In the genomic region with DNA sequence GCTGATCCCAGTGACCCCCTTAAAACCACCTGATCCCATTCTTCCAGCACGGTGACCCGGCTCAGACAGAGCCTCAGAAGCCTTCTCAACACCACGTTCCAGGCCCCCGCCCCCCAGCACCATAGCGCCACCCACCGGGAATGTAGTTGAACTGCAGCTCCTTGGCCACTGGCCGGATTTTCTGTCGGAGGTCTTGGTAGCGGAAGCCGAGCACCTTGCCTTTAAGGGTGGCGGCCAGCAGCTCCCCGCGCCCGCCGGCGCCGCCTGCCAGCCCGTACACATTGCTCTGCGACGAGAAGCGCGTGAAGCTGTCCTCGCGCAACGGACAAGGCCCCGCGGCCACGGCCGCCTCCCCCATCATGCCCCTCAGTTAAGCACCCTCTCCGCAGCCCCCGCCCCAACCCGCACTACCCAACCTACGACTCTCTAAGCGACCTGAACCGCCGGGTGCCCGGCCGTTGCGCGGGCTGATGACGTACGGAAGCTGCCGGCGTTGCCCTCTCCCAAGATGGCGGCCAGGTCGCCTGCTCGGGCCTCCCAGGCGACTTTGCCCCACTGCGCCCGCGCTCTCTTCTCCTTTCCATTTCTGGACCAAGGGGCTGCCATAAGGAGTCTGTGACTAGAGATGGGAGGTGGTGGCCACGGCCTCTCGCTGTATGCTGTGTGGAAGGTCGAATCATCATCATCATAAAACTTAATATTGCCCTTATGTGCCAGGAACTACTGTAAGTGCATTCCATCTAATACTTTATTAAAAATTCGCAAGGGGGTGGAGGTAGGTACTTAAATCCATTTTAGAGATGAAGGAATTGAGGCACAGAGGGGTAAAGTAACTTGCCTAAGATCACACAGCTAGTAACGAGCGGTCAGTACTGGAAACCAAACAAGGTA, we compare ENCODE assay signal across 1 cellular context.
TF ChIP-seq lines count a peak whose summit lies in the region.

Gene KPTN, minus strand, starts transcription at position 420 of the 891 bp plus-strand sequence. Its CDS starts 59 bp downstream, at position 361.

TF ChIP-seq in K562, 482 proteins besides CTCF, POLR2A, EP300 and RAD21 (continued from another document and continues in another):
- TF ChIP-seq, protein P1, sequence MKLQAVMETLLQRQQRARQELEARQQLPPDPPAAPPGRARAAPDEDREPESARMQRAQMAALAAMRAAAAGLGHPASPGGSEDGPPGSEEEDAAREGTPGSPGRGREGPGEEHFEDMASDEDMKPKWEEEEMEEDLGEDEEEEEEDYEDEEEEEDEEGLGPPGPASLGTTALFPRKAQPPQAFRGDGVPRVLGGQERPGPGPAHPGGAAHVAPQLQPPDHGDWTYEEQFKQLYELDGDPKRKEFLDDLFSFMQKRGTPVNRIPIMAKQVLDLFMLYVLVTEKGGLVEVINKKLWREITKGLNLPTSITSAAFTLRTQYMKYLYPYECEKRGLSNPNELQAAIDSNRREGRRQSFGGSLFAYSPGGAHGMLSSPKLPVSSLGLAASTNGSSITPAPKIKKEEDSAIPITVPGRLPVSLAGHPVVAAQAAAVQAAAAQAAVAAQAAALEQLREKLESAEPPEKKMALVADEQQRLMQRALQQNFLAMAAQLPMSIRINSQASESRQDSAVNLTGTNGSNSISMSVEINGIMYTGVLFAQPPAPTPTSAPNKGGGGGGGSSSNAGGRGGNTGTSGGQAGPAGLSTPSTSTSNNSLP (IDR thresholded peaks at IDR 0.05; ENCODE audit: borderline replicate concordance, low read depth, low read length): 0 out of 2 replicates have a peak, but pooled peaks have one; percentile 16
- TF ChIP-seq SREBF2 (CRISPR knock-in tag; IDR thresholded peaks at IDR 0.05) (no peak), CBFA2T2 (conservative IDR thresholded peaks at IDR 0.05) (peak; percentile 19; the same call in 1 of the 2 replicates), ZNF146 (CRISPR knock-in tag; IDR thresholded peaks at IDR 0.05; ENCODE audit: unreplicated experiment) (no peak), ZNF717 (CRISPR knock-in tag; IDR thresholded peaks at IDR 0.05) (no peak), ZNF316 (IDR thresholded peaks at IDR 0.05) (no peak), BCLAF1 (IDR thresholded peaks at IDR 0.05; ENCODE audit: borderline replicate concordance in 1 of 2, control insufficient read depth in 1 of 2, low read depth in 2 of 2, low read length in 1 of 2) (no peak), HDGF (IDR thresholded peaks at IDR 0.05) (no peak), ZNF280B (CRISPR knock-in tag; IDR thresholded peaks at IDR 0.05) (no peak), ZNF134 (CRISPR knock-in tag; conservative IDR thresholded peaks at IDR 0.05) (peak; percentile 42; the same call in 1 of the 2 replicates), ZBTB33 (CRISPR knock-in tag; IDR thresholded peaks at IDR 0.05) (peak; percentile 55), RAD51 (IDR thresholded peaks at IDR 0.05; ENCODE audit: borderline replicate concordance, low read depth) (no peak), CCAR2 (IDR thresholded peaks at IDR 0.05; ENCODE audit: low read depth, low read length) (no peak), PML (IDR thresholded peaks at IDR 0.05; ENCODE audit: low read length) (peak; percentile 45; the same call in 1 of the 2 replicates), MYNN (IDR thresholded peaks at IDR 0.05) (no peak), MYNN (CRISPR knock-in tag; IDR thresholded peaks at IDR 0.05) (no peak), BRF1 (IDR thresholded peaks at IDR 0.05; ENCODE audit: borderline replicate concordance, extremely low read depth, insufficient read length) (no peak), YY1 (IDR thresholded peaks at IDR 0.05; ENCODE audit: borderline replicate concordance in 1 of 3, control insufficient read depth in 1 of 3, extremely low read depth in 1 of 3, insufficient read depth in 3 of 3, insufficient read length in 1 of 3, insufficient replicate concordance in 2 of 3, low read depth in 1 of 3, low read length in 2 of 3) (peak; percentile 98 to 99 (median 99)), ZFPM2 (CRISPR knock-in tag; IDR thresholded peaks at IDR 0.05) (no peak), ZNF785 (CRISPR knock-in tag; IDR thresholded peaks at IDR 0.05) (no peak), SMAD4 (CRISPR knock-in tag; conservative IDR thresholded peaks at IDR 0.05) (peak; percentile 79), SP2 (IDR thresholded peaks at IDR 0.05; ENCODE audit: extremely low read depth, low read depth, low read length, poor library complexity, severe bottlenecking) (no peak), KDM2B (CRISPR knock-in tag; IDR thresholded peaks at IDR 0.05) (no peak), DEAF1 (CRISPR knock-in tag; IDR thresholded peaks at IDR 0.05) (peak; percentile 59), TAF7 (tag; IDR thresholded peaks at IDR 0.05) (peak; percentile 79), CBX8 (IDR thresholded peaks at IDR 0.05; ENCODE audit: borderline replicate concordance, extremely low read depth, low read depth, low read length, poor library complexity, severe bottlenecking) (no peak)
- TF ChIP-seq, protein P2, sequence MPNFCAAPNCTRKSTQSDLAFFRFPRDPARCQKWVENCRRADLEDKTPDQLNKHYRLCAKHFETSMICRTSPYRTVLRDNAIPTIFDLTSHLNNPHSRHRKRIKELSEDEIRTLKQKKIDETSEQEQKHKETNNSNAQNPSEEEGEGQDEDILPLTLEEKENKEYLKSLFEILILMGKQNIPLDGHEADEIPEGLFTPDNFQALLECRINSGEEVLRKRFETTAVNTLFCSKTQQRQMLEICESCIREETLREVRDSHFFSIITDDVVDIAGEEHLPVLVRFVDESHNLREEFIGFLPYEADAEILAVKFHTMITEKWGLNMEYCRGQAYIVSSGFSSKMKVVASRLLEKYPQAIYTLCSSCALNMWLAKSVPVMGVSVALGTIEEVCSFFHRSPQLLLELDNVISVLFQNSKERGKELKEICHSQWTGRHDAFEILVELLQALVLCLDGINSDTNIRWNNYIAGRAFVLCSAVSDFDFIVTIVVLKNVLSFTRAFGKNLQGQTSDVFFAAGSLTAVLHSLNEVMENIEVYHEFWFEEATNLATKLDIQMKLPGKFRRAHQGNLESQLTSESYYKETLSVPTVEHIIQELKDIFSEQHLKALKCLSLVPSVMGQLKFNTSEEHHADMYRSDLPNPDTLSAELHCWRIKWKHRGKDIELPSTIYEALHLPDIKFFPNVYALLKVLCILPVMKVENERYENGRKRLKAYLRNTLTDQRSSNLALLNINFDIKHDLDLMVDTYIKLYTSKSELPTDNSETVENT (CRISPR knock-in tag; IDR thresholded peaks at IDR 0.05): peak; percentile 72
- TF ChIP-seq, protein P3, sequence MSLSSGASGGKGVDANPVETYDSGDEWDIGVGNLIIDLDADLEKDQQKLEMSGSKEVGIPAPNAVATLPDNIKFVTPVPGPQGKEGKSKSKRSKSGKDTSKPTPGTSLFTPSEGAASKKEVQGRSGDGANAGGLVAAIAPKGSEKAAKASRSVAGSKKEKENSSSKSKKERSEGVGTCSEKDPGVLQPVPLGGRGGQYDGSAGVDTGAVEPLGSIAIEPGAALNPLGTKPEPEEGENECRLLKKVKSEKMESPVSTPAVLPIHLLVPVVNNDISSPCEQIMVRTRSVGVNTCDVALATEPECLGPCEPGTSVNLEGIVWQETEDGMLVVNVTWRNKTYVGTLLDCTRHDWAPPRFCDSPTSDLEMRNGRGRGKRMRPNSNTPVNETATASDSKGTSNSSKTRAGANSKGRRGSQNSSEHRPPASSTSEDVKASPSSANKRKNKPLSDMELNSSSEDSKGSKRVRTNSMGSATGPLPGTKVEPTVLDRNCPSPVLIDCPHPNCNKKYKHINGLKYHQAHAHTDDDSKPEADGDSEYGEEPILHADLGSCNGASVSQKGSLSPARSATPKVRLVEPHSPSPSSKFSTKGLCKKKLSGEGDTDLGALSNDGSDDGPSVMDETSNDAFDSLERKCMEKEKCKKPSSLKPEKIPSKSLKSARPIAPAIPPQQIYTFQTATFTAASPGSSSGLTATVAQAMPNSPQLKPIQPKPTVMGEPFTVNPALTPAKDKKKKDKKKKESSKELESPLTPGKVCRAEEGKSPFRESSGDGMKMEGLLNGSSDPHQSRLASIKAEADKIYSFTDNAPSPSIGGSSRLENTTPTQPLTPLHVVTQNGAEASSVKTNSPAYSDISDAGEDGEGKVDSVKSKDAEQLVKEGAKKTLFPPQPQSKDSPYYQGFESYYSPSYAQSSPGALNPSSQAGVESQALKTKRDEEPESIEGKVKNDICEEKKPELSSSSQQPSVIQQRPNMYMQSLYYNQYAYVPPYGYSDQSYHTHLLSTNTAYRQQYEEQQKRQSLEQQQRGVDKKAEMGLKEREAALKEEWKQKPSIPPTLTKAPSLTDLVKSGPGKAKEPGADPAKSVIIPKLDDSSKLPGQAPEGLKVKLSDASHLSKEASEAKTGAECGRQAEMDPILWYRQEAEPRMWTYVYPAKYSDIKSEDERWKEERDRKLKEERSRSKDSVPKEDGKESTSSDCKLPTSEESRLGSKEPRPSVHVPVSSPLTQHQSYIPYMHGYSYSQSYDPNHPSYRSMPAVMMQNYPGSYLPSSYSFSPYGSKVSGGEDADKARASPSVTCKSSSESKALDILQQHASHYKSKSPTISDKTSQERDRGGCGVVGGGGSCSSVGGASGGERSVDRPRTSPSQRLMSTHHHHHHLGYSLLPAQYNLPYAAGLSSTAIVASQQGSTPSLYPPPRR (CRISPR knock-in tag; IDR thresholded peaks at IDR 0.05; ENCODE audit: borderline replicate concordance): no peak
- TF ChIP-seq, protein P4, sequence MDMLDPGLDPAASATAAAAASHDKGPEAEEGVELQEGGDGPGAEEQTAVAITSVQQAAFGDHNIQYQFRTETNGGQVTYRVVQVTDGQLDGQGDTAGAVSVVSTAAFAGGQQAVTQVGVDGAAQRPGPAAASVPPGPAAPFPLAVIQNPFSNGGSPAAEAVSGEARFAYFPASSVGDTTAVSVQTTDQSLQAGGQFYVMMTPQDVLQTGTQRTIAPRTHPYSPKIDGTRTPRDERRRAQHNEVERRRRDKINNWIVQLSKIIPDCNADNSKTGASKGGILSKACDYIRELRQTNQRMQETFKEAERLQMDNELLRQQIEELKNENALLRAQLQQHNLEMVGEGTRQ (CRISPR knock-in tag; IDR thresholded peaks at IDR 0.05): no peak
- TF ChIP-seq, protein P5, sequence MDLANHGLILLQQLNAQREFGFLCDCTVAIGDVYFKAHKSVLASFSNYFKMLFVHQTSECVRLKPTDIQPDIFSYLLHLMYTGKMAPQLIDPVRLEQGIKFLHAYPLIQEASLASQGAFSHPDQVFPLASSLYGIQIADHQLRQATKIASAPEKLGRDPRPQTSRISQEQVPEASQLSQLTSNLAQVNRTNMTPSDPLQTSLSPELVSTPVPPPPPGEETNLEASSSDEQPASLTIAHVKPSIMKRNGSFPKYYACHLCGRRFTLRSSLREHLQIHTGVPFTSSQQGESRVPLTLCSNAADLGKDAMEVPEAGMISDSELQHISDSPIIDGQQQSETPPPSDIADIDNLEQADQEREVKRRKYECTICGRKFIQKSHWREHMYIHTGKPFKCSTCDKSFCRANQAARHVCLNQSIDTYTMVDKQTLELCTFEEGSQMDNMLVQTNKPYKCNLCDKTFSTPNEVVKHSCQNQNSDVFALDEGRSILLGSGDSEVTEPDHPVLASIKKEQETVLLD (IDR thresholded peaks at IDR 0.05): no peak
- TF ChIP-seq, protein P6, sequence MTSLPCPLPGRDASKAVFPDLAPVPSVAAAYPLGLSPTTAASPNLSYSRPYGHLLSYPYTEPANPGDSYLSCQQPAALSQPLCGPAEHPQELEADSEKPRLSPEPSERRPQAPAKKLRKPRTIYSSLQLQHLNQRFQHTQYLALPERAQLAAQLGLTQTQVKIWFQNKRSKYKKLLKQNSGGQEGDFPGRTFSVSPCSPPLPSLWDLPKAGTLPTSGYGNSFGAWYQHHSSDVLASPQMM (CRISPR knock-in tag; IDR thresholded peaks at IDR 0.05): no peak
